17 cellular contexts compared by ENCODE assay signal in genomic region chr9:81363916-81364480, GRCh38.
DNase-seq lines count a peak whose midpoint lies in the region; ATAC-seq and TF ChIP-seq lines count a peak whose summit lies in the region.
"Had no signal": no experiment of that assay in that cellular context is flagged by ENCODE, and none has a peak within 500 bp of the region (broad histone marks: within the 10 kb centered on the region; RNA-seq: fewer than 3 reads in every experiment).

No MANE protein-coding gene starts in this region.

- no peak overlapping the region for H3K27ac ChIP-seq in H9 (ENCODE audit: insufficient read length, low read depth, low read length)
- H3K27ac ChIP-seq: GM23248 had no signal

- H3K23me2 ChIP-seq in H9 (ENCODE audit: insufficient read length, low read depth, low read length, poor library complexity, severe bottlenecking): no peaks in the 10 kb centered on the region

- H3T11ph ChIP-seq in H9 (ENCODE audit: low read length): no peak overlapping the region

- H2BK15ac ChIP-seq in H9 (ENCODE audit: low read depth, low read length): no peak overlapping the region

- H4K8ac ChIP-seq in H9 (replicated peaks; ENCODE audit: insufficient read length, low read depth, low read length): no peak overlapping the region

- no peak overlapping the region for H2AFZ ChIP-seq in H9 (ENCODE audit: low read length)
- H2AFZ ChIP-seq: GM23248 had no signal

- no peak overlapping the region for H2BK12ac ChIP-seq in H9 (ENCODE audit: insufficient read length, low read depth, low read length)

- H3K4me3 Mint-ChIP-seq in H9: no peak overlapping the region
- no peak overlapping the region for H3K4me3 Mint-ChIP-seq in chondrocyte (ENCODE audit: unreplicated experiment)
- no peak overlapping the region for H3K4me3 Mint-ChIP-seq in nephron progenitor cell
- H3K4me3 Mint-ChIP-seq in activated CD8-positive, alpha-beta T cell treated with anti-CD3 and anti-CD28 coated beads for 36 hours: no peak overlapping the region
- H3K4me3 Mint-ChIP-seq: B cell; CD4-positive, CD25-positive, alpha-beta regulatory T cell had no signal

- POLR2A ChIA-PET in activated CD8-positive, alpha-beta T cell treated with anti-CD3 and anti-CD28 coated beads for 36 hours (lab: Charles Lee): no interaction called here

- peak overlapping the region; percentile 25 for H3K18ac ChIP-seq in H9 (ENCODE audit: insufficient read length, low read depth, low read length)

- no peak for DNase-seq in H9
- DNase-seq in M059J (ENCODE audit: low read depth): peak; percentile 69
- no peak for DNase-seq in chondrocyte (ENCODE audit: low spot score)
- no peak for DNase-seq in nephron progenitor cell
- DNase-seq in NCI-H345 (lab: John Stamatoyannopoulos, UW): no peak
- no peak for DNase-seq in activated CD8-positive, alpha-beta T cell treated with anti-CD3 and anti-CD28 coated beads for 36 hours
- DNase-seq in NCI-H524 (lab: John Stamatoyannopoulos, UW): no peak
- DNase-seq: CD4-positive, CD25-positive, alpha-beta regulatory T cell; GM23248; NCI-H1417; NCI-H1930; Right ventricle myocardium superior; SK-N-SH; T-helper 1 cell had no signal

- no peak overlapping the region for H3K23ac ChIP-seq in H9 (ENCODE audit: insufficient read length, low read depth, low read length)

- H3K4ac ChIP-seq in H9 (ENCODE audit: low read depth, low read length): no peak overlapping the region

- no peak for TF ChIP-seq CTCF in H9 (conservative IDR thresholded peaks at IDR 0.05)
- no peak for TF ChIP-seq CTCF in chondrocyte (IDR thresholded peaks at IDR 0.05)
- no peak for TF ChIP-seq CTCF in nephron progenitor cell (IDR thresholded peaks at IDR 0.05)
- no peak for TF ChIP-seq CTCF in activated CD8-positive, alpha-beta T cell treated with anti-CD3 and anti-CD28 coated beads for 36 hours (IDR thresholded peaks at IDR 0.05)

- no peak overlapping the region for H3K4me2 ChIP-seq in H9 (ENCODE audit: insufficient read depth, insufficient read length, low read length)
- H3K4me2 ChIP-seq: SK-N-SH had no signal

- H2BK20ac ChIP-seq in H9 (ENCODE audit: low read depth, low read length, poor library complexity, severe bottlenecking): no peak overlapping the region

- H3K4me1 Mint-ChIP-seq in H9: peaks cover 0 to 3% of the 10 kb centered on the region in 2 experiments; a peak in 1 of 4 replicates
- H3K4me1 Mint-ChIP-seq in chondrocyte (ENCODE audit: low read depth): no peaks in the 10 kb centered on the region
- peaks cover 7% of the 10 kb centered on the region for H3K4me1 Mint-ChIP-seq in nephron progenitor cell
- H3K4me1 Mint-ChIP-seq in activated CD8-positive, alpha-beta T cell treated with anti-CD3 and anti-CD28 coated beads for 36 hours (ENCODE audit: low read depth): no peaks in the 10 kb centered on the region
- H3K4me1 Mint-ChIP-seq: B cell; CD4-positive, CD25-positive, alpha-beta regulatory T cell had no signal

- H4K91ac ChIP-seq in H9 (ENCODE audit: insufficient read length, low read depth, low read length): no peak overlapping the region

- H2BK120ac ChIP-seq in H9 (ENCODE audit: low read depth, low read length, poor library complexity, severe bottlenecking): no peak overlapping the region

- peaks cover 17 to 21% of the 10 kb centered on the region in 2 experiments for H3K9me3 Mint-ChIP-seq in H9
- peaks cover 26% of the 10 kb centered on the region for H3K9me3 Mint-ChIP-seq in chondrocyte (ENCODE audit: low read depth)
- peaks cover 52% of the 10 kb centered on the region for H3K9me3 Mint-ChIP-seq in nephron progenitor cell
- peaks cover 24% of the 10 kb centered on the region for H3K9me3 Mint-ChIP-seq in activated CD8-positive, alpha-beta T cell treated with anti-CD3 and anti-CD28 coated beads for 36 hours

- H2BK5ac ChIP-seq in H9 (ENCODE audit: insufficient read length, low read length): no peak overlapping the region

- no peak overlapping the region for H4K5ac ChIP-seq in H9 (ENCODE audit: insufficient read length, low read depth, low read length)

- no peaks in the 10 kb centered on the region for H4K20me1 ChIP-seq in H9 (ENCODE audit: control insufficient read depth, insufficient read depth, insufficient read length)

- no peak overlapping the region for H3K14ac ChIP-seq in H9 (ENCODE audit: insufficient read depth, low read length)

- peaks cover 6 to 41% (median 14%) of the 10 kb centered on the region in 3 experiments for H3K36me3 Mint-ChIP-seq in H9 (ENCODE audit: insufficient read depth in 1 of 3, low read depth in 3 of 3)
- peaks cover 4% of the 10 kb centered on the region for H3K36me3 Mint-ChIP-seq in chondrocyte (ENCODE audit: low read depth)
- peaks cover 47% of the 10 kb centered on the region for H3K36me3 Mint-ChIP-seq in nephron progenitor cell (ENCODE audit: low read depth)
- no peaks in the 10 kb centered on the region for H3K36me3 Mint-ChIP-seq in activated CD8-positive, alpha-beta T cell treated with anti-CD3 and anti-CD28 coated beads for 36 hours (ENCODE audit: low read depth)
- H3K36me3 Mint-ChIP-seq: CD4-positive, CD25-positive, alpha-beta regulatory T cell had no signal

- no peaks in the 10 kb centered on the region for H3K79me2 ChIP-seq in H9 (ENCODE audit: insufficient read depth, low read length)

- H3K27ac Mint-ChIP-seq in H9 (no peak overlapping the region; a peak in 1 of 7 replicates), chondrocyte (ENCODE audit: unreplicated experiment) (peak overlapping the region; percentile 24), nephron progenitor cell (peak overlapping the region; percentile 57)
- H3K27ac Mint-ChIP-seq in activated CD8-positive, alpha-beta T cell treated with anti-CD3 and anti-CD28 coated beads for 36 hours: no peak overlapping the region
- H3K27ac Mint-ChIP-seq: B cell; CD4-positive, CD25-positive, alpha-beta regulatory T cell had no signal

- H3K27me3 Mint-ChIP-seq in H9 (ENCODE audit: low read depth) (no peaks in the 10 kb centered on the region), chondrocyte (ENCODE audit: low read depth) (no peaks in the 10 kb centered on the region), nephron progenitor cell (ENCODE audit: low read depth, poor library complexity) (peaks cover 12% of the 10 kb centered on the region)
- H3K27me3 Mint-ChIP-seq in activated CD8-positive, alpha-beta T cell treated with anti-CD3 and anti-CD28 coated beads for 36 hours: no peaks in the 10 kb centered on the region
- H3K27me3 Mint-ChIP-seq: B cell; CD4-positive, CD25-positive, alpha-beta regulatory T cell had no signal

- no peak overlapping the region for H3K9ac ChIP-seq in H9 (ENCODE audit: extremely low read depth, insufficient read length, low read length)
- H3K9ac ChIP-seq: GM23248, SK-N-SH had no signal

- H2AK5ac ChIP-seq in H9 (ENCODE audit: insufficient read length, low read length): no peak overlapping the region

- CTCF ChIA-PET in activated CD8-positive, alpha-beta T cell treated with anti-CD3 and anti-CD28 coated beads for 36 hours (lab: Charles Lee): no interaction called here

- no peaks in the 10 kb centered on the region for H3K4me1 ChIP-seq in H9 (ENCODE audit: insufficient read depth, low read length)

- H3K27me3 ChIP-seq in H9 (ENCODE audit: insufficient read depth, low read length): no peaks in the 10 kb centered on the region

- no peaks in the 10 kb centered on the region for H3K9me3 ChIP-seq in H9 (ENCODE audit: control insufficient read depth, low read depth, low read length)
- H3K9me3 ChIP-seq: SK-N-SH had no signal

- ATAC-seq in GM21447 (IDR thresholded peaks at IDR 0.05; ENCODE audit: unreplicated experiment): no peak
- no peak for ATAC-seq in activated CD8-positive, alpha-beta T cell treated with anti-CD3 and anti-CD28 coated beads for 36 hours
- ATAC-seq: Panc1 had no signal

- no peaks in the 10 kb centered on the region for H3K79me1 ChIP-seq in H9 (ENCODE audit: insufficient read depth, low read depth, low read length, poor library complexity, severe bottlenecking)

- H3K56ac ChIP-seq in H9 (ENCODE audit: insufficient read length, low read depth, low read length): no peak overlapping the region

- intact Hi-C loops in activated CD8-positive, alpha-beta T cell treated with anti-CD3 and anti-CD28 coated beads for 36 hours (cut with micrococcal nuclease): no loop called here

- WGBS in H9 (ENCODE audit: extremely low coverage, insufficient read length, low lambda C conversion rate): no CpG with 5 or more reads among the region's 6 CpGs

Comparison
In these comparisons a context has a peak if more than half of its experiments do, and no peak if none do; other contexts are left out.
1. H3K27ac Mint-ChIP-seq: peak in chondrocyte (single experiment) and nephron progenitor cell (single experiment); none in H9 (0 of 3) and activated CD8-positive, alpha-beta T cell treated with anti-CD3 and anti-CD28 coated beads for 36 hours (single experiment).